9 cellular contexts compared by ENCODE assay signal in genomic region chr1:212782422-212783154, GRCh38. TPM values are rescaled to one million over a fixed set of nuclear protein-coding genes. Genes with fewer than 3 reads are reported as not detected.
DNase-seq lines count a peak whose midpoint lies in the region; ATAC-seq and TF ChIP-seq lines count a peak whose summit lies in the region.
"Had no signal": no experiment of that assay in that cellular context is flagged by ENCODE, and none has a peak within 500 bp of the region (broad histone marks: within the 10 kb centered on the region; RNA-seq: fewer than 3 reads in every experiment).

No MANE protein-coding gene starts in this region.

- DNase-seq in A673 (ENCODE audit: low spot score) (peak; percentile 45), GM10248 (ENCODE audit: extremely low spot score) (no peak), NCI-H2196 treated with DMSO at 0.1 percent for 48 hours (lab: John Stamatoyannopoulos, UW; ENCODE audit: unreplicated experiment) (peak; percentile 15), breast epithelium (ENCODE audit: low spot score in 2 of 2) (no peak), right lobe of liver (no peak)

- POLR2A ChIA-PET in A673 (lab: Charles Lee; ENCODE audit: low non-redundant PET), result no interaction called here
- POLR2A ChIA-PET in GM10248 (lab: Yijun Ruan, JAX), result no interaction called here

- CTCF ChIA-PET in A673 (lab: Charles Lee) (interaction anchor here (0.7 to 1.6 kb wide), 3 partner anchors 33 to 306 kb away, joined by 3 to 7 read pairs (median 3); no protein-coding TSS in a partner anchor), GM10248 (lab: Yijun Ruan, JAX) (interaction anchor here (0.6 to 5.3 kb wide), 22 partner anchors 8 to 325 kb away, joined by 3 to 43 read pairs (median 5); partner anchors contain the start of genes NSL1 and TATDN3)

- intact Hi-C loops in A673 (cut with micrococcal nuclease; ENCODE audit: unreplicated experiment) (loop anchor here (1.0 to 5.0 kb wide), 3 partner anchors 117 to 325 kb away; no protein-coding TSS in a partner anchor), breast epithelium (cut with DNase I; ENCODE audit: low total_unique reads) (no loop called here), right lobe of liver (cut with DNase I) (loop anchor here in 1 of 2 donors (10.0 kb wide), 1 partner anchor 128 kb away; no protein-coding TSS in a partner anchor)

- no peaks in the 10 kb centered on the region for H3K4me1 ChIP-seq in A673 (ENCODE audit: insufficient read depth, low read length, poor library complexity, severe bottlenecking)
- H3K4me1 ChIP-seq in breast epithelium, result no peaks in the 10 kb centered on the region
- no peaks in the 10 kb centered on the region for H3K4me1 ChIP-seq in right lobe of liver
- H3K4me1 ChIP-seq: HAP-1 had no signal

- no TSS peak for BruUV-seq in A673 (replicated peaks; lab: Mats Ljungman, UMichigan)

- 77% methylated on average over 3 of the region's 3 CpGs for WGBS in right lobe of liver (ENCODE audit: insufficient coverage, low coverage, low lambda C conversion rate, missing lambda C conversion rate)

- TF ChIP-seq CTCF in A673 (conservative IDR thresholded peaks at IDR 0.05; ENCODE audit: low read depth, low read length), result peak; percentile 68
- peak; percentile 54 for TF ChIP-seq CTCF in GM10248 (IDR thresholded peaks at IDR 0.05; ENCODE audit: control extremely low read depth, extremely low read depth, low read depth, missing control alignments)
- peak; percentile 14 to 51 (median 51) for TF ChIP-seq CTCF in breast epithelium (IDR thresholded peaks at IDR 0.05)
- peak; percentile 57 to 70 (median 62) for TF ChIP-seq CTCF in right lobe of liver (IDR thresholded peaks at IDR 0.05)

- ATAC-seq in right lobe of liver (peak; percentile 62 to 90 (median 76)), GM21786 (IDR thresholded peaks at IDR 0.05; ENCODE audit: unreplicated experiment) (no peak), GM18519 (IDR thresholded peaks at IDR 0.05; ENCODE audit: low FRiP score, unreplicated experiment) (no peak), GM19455 (IDR thresholded peaks at IDR 0.05; ENCODE audit: unreplicated experiment) (no peak)

- TF ChIP-seq POLR2A in breast epithelium (IDR thresholded peaks at IDR 0.05) (no peak), right lobe of liver (IDR thresholded peaks at IDR 0.05) (no peak)

- H3K27me3 ChIP-seq in A673 (replicated peaks; ENCODE audit: insufficient read depth, low read depth, low read length, poor library complexity) (no peaks in the 10 kb centered on the region), breast epithelium (no peaks in the 10 kb centered on the region), right lobe of liver (no peaks in the 10 kb centered on the region)

- no peaks in the 10 kb centered on the region for H3K9me3 ChIP-seq in A673 (ENCODE audit: low read depth, low read length, poor library complexity, severe bottlenecking)
- no peaks in the 10 kb centered on the region for H3K9me3 ChIP-seq in breast epithelium
- no peaks in the 10 kb centered on the region for H3K9me3 ChIP-seq in right lobe of liver
- H3K9me3 ChIP-seq: HAP-1 had no signal

- H3K27ac ChIP-seq in A673 (ENCODE audit: low read depth, low read length, poor library complexity, severe bottlenecking), result no peak overlapping the region
- no peak overlapping the region for H3K27ac ChIP-seq in breast epithelium
- no peak overlapping the region for H3K27ac ChIP-seq in right lobe of liver

- H3K4me3 ChIP-seq in A673 (ENCODE audit: low read depth, low read length, poor library complexity, severe bottlenecking) (no peak overlapping the region), breast epithelium (no peak overlapping the region), right lobe of liver (no peak overlapping the region)
- H3K4me3 ChIP-seq: HAP-1 had no signal

- peaks cover 51% of the 10 kb centered on the region for H3K36me3 ChIP-seq in A673 (ENCODE audit: insufficient read depth, low read length, poor library complexity, severe bottlenecking)
- peaks cover 4% of the 10 kb centered on the region for H3K36me3 ChIP-seq in breast epithelium
- peaks cover 0 to 51% (median 9%) of the 10 kb centered on the region in 4 donors for H3K36me3 ChIP-seq in right lobe of liver

RNA-seq across cellular contexts. Expression of gene NSL1, which starts 9.0 kb away (rescaled TPM):
- total RNA-seq in A673 (2021) (48.5 and 53.6 TPM in 2 replicates), breast epithelium (10 to 100 TPM; 28.5 to 47.5 (median 44.6) TPM), right lobe of liver (10 to 100 TPM; 13.3 to 26.5 (median 16.2) TPM)

RNA-seq across cellular contexts. Expression of gene TATDN3, which starts 9.1 kb away (rescaled TPM):
- total RNA-seq in A673 (2021), result 17.3 and 22.6 TPM in 2 replicates
- total RNA-seq in breast epithelium, result 10 to 100 TPM in 2 of 3 donors, 1 to 10 TPM in 1; 9.2 to 28.6 (median 15.5) TPM
- total RNA-seq in right lobe of liver, result 1 to 10 TPM; 6.0 to 9.3 (median 6.6) TPM

Comparison
In these comparisons a context has a peak if more than half of its experiments do, and no peak if none do; other contexts are left out.
1. DNase-seq: peak in A673 (single experiment) and NCI-H2196 treated with DMSO at 0.1 percent for 48 hours (single experiment); none in GM10248 (single experiment), breast epithelium (0 of 2) and right lobe of liver (0 of 3).
2. ATAC-seq: peak in right lobe of liver (4 of 4); none in GM21786 (single experiment), GM18519 (single experiment) and GM19455 (single experiment).
3. Peak in every context shown above with its lines, with median percentiles within 50 percentile points of each other: CTCF ChIP-seq.